Comparison of ENCODE assay signal across 1 cellular context in genomic region chr2:151315381-151315903, GRCh38.
TF ChIP-seq lines count a peak whose summit lies in the region.

No MANE protein-coding gene starts in this region.

TF ChIP-seq in H1, 55 proteins besides CTCF, POLR2A, EP300 and RAD21 (continued from another document):
- TF ChIP-seq KDM4A (IDR thresholded peaks at IDR 0.05; ENCODE audit: low read depth, low read length, severe bottlenecking) = no peak
